Comparison of ENCODE assay signal across 14 cellular contexts in genomic region chr4:174317531-174317930, GRCh38. TPM values are rescaled to one million over a fixed set of nuclear protein-coding genes. Genes with fewer than 3 reads are reported as not detected.
A peak's percentile ranks its signal among the peaks of the same experiment; 100 is the strongest.
DNase-seq lines count a peak whose midpoint lies in the region; ATAC-seq, FAIRE-seq and TF ChIP-seq lines count a peak whose summit lies in the region.
"Had no signal": no experiment of that assay in that cellular context is flagged by ENCODE, and none has a peak within 500 bp of the region (broad histone marks: within the 10 kb centered on the region; RNA-seq: fewer than 3 reads in every experiment).

No MANE protein-coding gene starts in this region.

- CTCF ChIA-PET in K562 (lab: Yijun Ruan, JAX; ENCODE audit: low intra/inter-chr PET ratio), result interaction anchor here (0.6 kb wide), 1 partner anchor 59 kb away, joined by 5 read pairs; no protein-coding TSS in a partner anchor

- H3K27me3 ChIP-seq in K562 (ENCODE audit: control insufficient read depth in 2 of 2, insufficient read depth in 2 of 2, low read length in 2 of 2), result no peaks in the 10 kb centered on the region

- no peak overlapping the region for H3K4me2 ChIP-seq in K562 (ENCODE audit: insufficient read depth, low read length)

- no peaks in the 10 kb centered on the region for H3K9me3 ChIP-seq in K562 (replicated peaks; ENCODE audit: control insufficient read depth, insufficient read depth, low read depth, low read length)
- H3K9me3 ChIP-seq: lower lobe of right lung had no signal

- POLR2A ChIA-PET in K562 (lab: Yijun Ruan, JAX), result no interaction called here

- H3K27ac ChIP-seq in K562 (ENCODE audit: extremely low read depth, low read depth, low read length), result no peak overlapping the region
- H3K27ac ChIP-seq: lower lobe of right lung had no signal

- BruUV-seq in K562 (replicated peaks; lab: Mats Ljungman, UMichigan), result no TSS peak

- no peak for TF ChIP-seq EP300 in K562 (IDR thresholded peaks at IDR 0.05; ENCODE audit: low read length)

- intact Hi-C loops in K562 (cut with micrococcal nuclease), result loop anchor here (5.0 kb wide), 3 partner anchors 195 to 565 kb away; no protein-coding TSS in a partner anchor

- no peak overlapping the region for H3K4me3 ChIP-seq in K562
- H3K4me3 ChIP-seq: lower lobe of right lung had no signal

- H3K9me1 ChIP-seq in K562 (ENCODE audit: control insufficient read depth, insufficient read depth, low read length), result no peaks in the 10 kb centered on the region

- no peak overlapping the region for H2AFZ ChIP-seq in K562 (ENCODE audit: low read depth, low read length)

- no peak for FAIRE-seq in K562 (lab: Jason Lieb, UNC)
- FAIRE-seq: H1 had no signal

- ATAC-seq in K562 (no peak), HG02840 (IDR thresholded peaks at IDR 0.05; ENCODE audit: low FRiP score, unreplicated experiment) (no peak)
- ATAC-seq: lower lobe of right lung, T-helper 17 cell had no signal

- no peaks in the 10 kb centered on the region for H4K20me1 ChIP-seq in K562 (replicated peaks; ENCODE audit: control insufficient read depth, insufficient read depth, low read length)

- TF ChIP-seq RAD21 in K562 (CRISPR knock-in tag; conservative IDR thresholded peaks at IDR 0.05 in 1 of 2, IDR thresholded peaks at IDR 0.05 in 1 of 2), result no peak

- in situ Hi-C loops in K562 (cut with MboI), result no loop called here

- peaks cover 0 to 13% of the 10 kb centered on the region in 2 experiments; a peak in 2 of 5 replicates for H3K4me1 ChIP-seq in K562 (replicated peaks in 1 of 2; ENCODE audit: control insufficient read depth in 2 of 2, insufficient read depth in 2 of 2, low read length in 2 of 2)
- H3K4me1 ChIP-seq: lower lobe of right lung had no signal

- DNase-seq in NCI-H2196 (lab: John Stamatoyannopoulos, UW; ENCODE audit: unreplicated experiment) (peak; percentile 9), NCI-H2196 treated with DMSO at 0.1 percent for 48 hours (lab: John Stamatoyannopoulos, UW; ENCODE audit: unreplicated experiment) (no peak), NCI-H1105 treated with DMSO at 0.1 percent for 48 hours (lab: John Stamatoyannopoulos, UW) (peak; percentile 45), K562 (ENCODE audit: extremely low read depth in 1 of 4, low spot score in 3 of 4) (no peak), renal cortical epithelial cell (ENCODE audit: low read depth) (peak; percentile 14), globus pallidus (ENCODE audit: low spot score) (no peak), SHP77 (lab: John Stamatoyannopoulos, UW) (no peak)
- DNase-seq: lower lobe of right lung; NCI-H187; Right ventricle myocardium superior; stimulated activated CD4-positive, alpha-beta T cell treated with anti-CD3 and anti-CD28 coated beads, Interleukin-2, amount 100 ng/mL, for 48 hours; T-helper 17 cell had no signal

- TF ChIP-seq POLR2A in K562 (conservative IDR thresholded peaks at IDR 0.05), result no peak

- no peak overlapping the region for H3K9ac ChIP-seq in K562 (ENCODE audit: insufficient read depth in 1 of 2, low read depth in 2 of 2, low read length in 2 of 2)

- no peak for TF ChIP-seq CTCF in K562 (IDR thresholded peaks at IDR 0.05 in 2 of 3, conservative IDR thresholded peaks at IDR 0.05 in 1 of 3; ENCODE audit: insufficient read depth in 2 of 3, low read depth in 1 of 3, low read length in 3 of 3)

- peaks cover 51% of the 10 kb centered on the region for H3K36me3 ChIP-seq in K562 (ENCODE audit: control insufficient read depth, insufficient read depth, low read length)

- H3K79me2 ChIP-seq in K562 (ENCODE audit: control insufficient read depth, insufficient read depth, low read length), result no peaks in the 10 kb centered on the region

TF ChIP-seq in K562, 482 proteins besides CTCF, POLR2A, EP300 and RAD21:
- no peak for TF ChIP-seq GTF2E2 (tag; IDR thresholded peaks at IDR 0.05)
- no peak for TF ChIP-seq ZNF175 (CRISPR knock-in tag; IDR thresholded peaks at IDR 0.05; ENCODE audit: low read depth)
- no peak for TF ChIP-seq MLLT1 (IDR thresholded peaks at IDR 0.05)
- peak; percentile 28; the same call in 1 of the 2 replicates for TF ChIP-seq NFIC (IDR thresholded peaks at IDR 0.05)

RNA-seq across cellular contexts. Expression of gene CEP44, which starts 33.8 kb away (rescaled TPM):
- 45.7 and 158 TPM in 2 replicates for total RNA-seq in K562 (2011; cell fraction: chromatin; rRNA removed; ENCODE audit: low replicate concordance)
- total RNA-seq in K562 (2011; cell fraction: nucleolus; rRNA removed), result 20.2 and 28.8 TPM in 2 replicates
- 45.3 and 70.8 TPM in 2 replicates for total RNA-seq in K562 (2011; cell fraction: nucleoplasm; rRNA removed)
- total RNA-seq in K562 (2014; rRNA removed), result 20.4 and 24.4 TPM in 2 replicates
- total RNA-seq in K562 (2014; rRNA removed; fragmentation: Illumina TruSeq; extraction: Trizol), result 41.7 and 46.4 TPM in 2 replicates
- 24.8 and 28.2 TPM in 2 replicates for total RNA-seq in K562 (2015; rRNA removed; fragmentation: Illumina TruSeq; extraction: Trizol)
- total RNA-seq in K562 (2021), result 26.5 and 29.0 TPM in 2 replicates
- 44.9 and 45.0 TPM in 2 replicates for polyA plus RNA-seq in K562 (2011; rRNA removed)
- polyA plus RNA-seq in K562 (2011; cell fraction: cytosol; rRNA removed), result 4.9 and 14.6 TPM in 2 replicates
- 33.4 and 51.6 TPM in 2 replicates for polyA plus RNA-seq in K562 (2011; cell fraction: nucleus; rRNA removed)
- 18.7 and 19.6 TPM in 2 replicates for polyA plus RNA-seq in K562 (2012)
- 20.8 and 22.2 TPM in 2 replicates for polyA plus RNA-seq in K562 (2014; fragmentation: Illumina TruSeq; extraction: Trizol)
- 10 to 100 TPM; 19.6 to 23.3 TPM for polyA plus RNA-seq in K562 (2014; fragmentation: Nextera tagmentation; extraction: Ambion mirVana)
- polyA plus RNA-seq in K562 (2014; rRNA removed), result 21.2 and 22.7 TPM in 2 replicates
- 40.8 and 52.1 TPM in 2 replicates for polyA minus RNA-seq in K562 (2011; rRNA and poly(A)+ RNA removed)
- 16.7 and 17.2 TPM in 2 replicates for polyA minus RNA-seq in K562 (2011; cell fraction: cytosol; rRNA and poly(A)+ RNA removed)
- polyA minus RNA-seq in K562 (2011; cell fraction: nucleus; rRNA and poly(A)+ RNA removed), result 29.9 and 66.9 TPM in 2 replicates
- 16.6 and 17.2 TPM in 2 replicates for total RNA-seq in renal cortical epithelial cell

RNA-seq across cellular contexts. Expression of gene FBXO8, which starts 34.1 kb away (rescaled TPM):
- total RNA-seq in K562 (2011; cell fraction: chromatin; rRNA removed; ENCODE audit: low replicate concordance), result 13.0 and 14.3 TPM in 2 replicates
- 13.0 and 16.1 TPM in 2 replicates for total RNA-seq in K562 (2011; cell fraction: nucleolus; rRNA removed)
- 11.9 and 12.5 TPM in 2 replicates for total RNA-seq in K562 (2011; cell fraction: nucleoplasm; rRNA removed)
- total RNA-seq in K562 (2014; rRNA removed) (12.6 and 14.2 TPM in 2 replicates), K562 (2014; rRNA removed; fragmentation: Illumina TruSeq; extraction: Trizol) (15.7 and 23.8 TPM in 2 replicates), K562 (2015; rRNA removed; fragmentation: Illumina TruSeq; extraction: Trizol) (11.5 and 12.9 TPM in 2 replicates), K562 (2021) (14.8 and 16.5 TPM in 2 replicates), renal cortical epithelial cell (33.9 and 48.5 TPM in 2 replicates)
- polyA plus RNA-seq in K562 (2011; rRNA removed) (22.8 and 27.1 TPM in 2 replicates), K562 (2014; fragmentation: Illumina TruSeq; extraction: Trizol) (12.8 and 13.5 TPM in 2 replicates), K562 (2014; fragmentation: Nextera tagmentation; extraction: Ambion mirVana) (10 to 100 TPM; 24.3 to 24.4 TPM), K562 (2014; rRNA removed) (11.9 and 13.1 TPM in 2 replicates)
- polyA plus RNA-seq in K562 (2011; cell fraction: cytosol; rRNA removed), result 8.2 and 13.6 TPM in 2 replicates
- polyA plus RNA-seq in K562 (2011; cell fraction: nucleus; rRNA removed), result 6.4 and 11.4 TPM in 2 replicates
- 10.8 and 14.4 TPM in 2 replicates for polyA plus RNA-seq in K562 (2012)
- polyA minus RNA-seq in K562 (2011; rRNA and poly(A)+ RNA removed), result 26.9 and 30.0 TPM in 2 replicates
- polyA minus RNA-seq in K562 (2011; cell fraction: cytosol; rRNA and poly(A)+ RNA removed), result 10.4 and 12.8 TPM in 2 replicates
- polyA minus RNA-seq in K562 (2011; cell fraction: nucleus; rRNA and poly(A)+ RNA removed), result 24.5 and 42.5 TPM in 2 replicates

Comparison
In these comparisons a context has a peak if more than half of its experiments do, and no peak if none do; other contexts are left out.
1. DNase-seq: peak in NCI-H2196 (single experiment), NCI-H1105 treated with DMSO at 0.1 percent for 48 hours (single experiment) and renal cortical epithelial cell (single experiment); none in NCI-H2196 treated with DMSO at 0.1 percent for 48 hours (single experiment), K562 (0 of 4), globus pallidus (single experiment) and SHP77 (0 of 2).